In genomic region chr14:30165255-30165654, GRCh38 we compare ENCODE assay signal across 25 cellular contexts.
"Had no signal": no experiment of that assay in that cellular context is flagged by ENCODE, and none has a peak within 500 bp of the region (broad histone marks: within the 10 kb centered on the region; RNA-seq: fewer than 3 reads in every experiment).

No MANE protein-coding gene starts in this region.

- H3K9me3 ChIP-seq: ovary, right lobe of liver, testis, thyroid gland, transverse colon, vagina had no signal

- H3K4me2 ChIP-seq: smooth muscle cell had no signal

- H3K27ac ChIP-seq: left lung, lower lobe of right lung, ovary, right atrium auricular region, right lobe of liver, stomach, testis, thyroid gland, transverse colon, upper lobe of left lung, vagina had no signal

- H3K4me1 ChIP-seq: left lung, lower lobe of right lung, right atrium auricular region, right lobe of liver, stomach, testis, thyroid gland, transverse colon, upper lobe of left lung, vagina had no signal

- ATAC-seq: left colon; left lung; lower lobe of right lung; naive thymus-derived CD8-positive, alpha-beta T cell; right lobe of liver; stimulated activated naive B cell treated with anti-CD40 and anti-IgM and Interleukin-4, amounts not matched to agents 10 μg/mL and 1 μg/mL and 100 μg/mL, for 72 hours; stimulated activated naive CD8-positive, alpha-beta T cell treated with anti-CD3 and anti-CD28 coated beads, Interleukin-15, Interleukin-2, amounts not matched to agents 100 U/mL and 50 U/mL, for 24 hours had no signal

- FAIRE-seq: islet of Langerhans, kidney had no signal

- H3K36me3 ChIP-seq: left lung, lower lobe of right lung, ovary, right atrium auricular region, right lobe of liver, stomach, thyroid gland, transverse colon, upper lobe of left lung, vagina had no signal

- H3K4me3 ChIP-seq: left lung, lower lobe of right lung, ovary, right atrium auricular region, right lobe of liver, smooth muscle cell, stomach, testis, thyroid gland, transverse colon, upper lobe of left lung, vagina had no signal

- DNase-seq: hypothalamus; immature natural killer cell; kidney; left colon; left lung; lower lobe of right lung; mammary epithelial cell; mesenchymal stem cell; naive thymus-derived CD8-positive, alpha-beta T cell; nucleus accumbens; ovary; right lobe of liver; stimulated activated CD4-positive, alpha-beta T cell treated with anti-CD3 and anti-CD28 coated beads, Interleukin-1b, Interleukin-23, amount 100 ng/mL, for 48 hours; stimulated activated CD4-positive, alpha-beta T cell treated with anti-CD3 and anti-CD28 coated beads, Interleukin-2, amount 100 ng/mL, for 48 hours; stimulated activated naive B cell treated with anti-CD40 and anti-IgM and Interleukin-4, amounts not matched to agents 10 μg/mL and 1 μg/mL and 100 μg/mL, for 72 hours; stimulated activated naive CD8-positive, alpha-beta T cell treated with anti-CD3 and anti-CD28 coated beads, Interleukin-15, Interleukin-2, amounts not matched to agents 100 U/mL and 50 U/mL, for 24 hours; stomach; testis; thyroid gland; transverse colon; upper lobe of left lung had no signal

- H3K27me3 ChIP-seq: left lung, ovary, right atrium auricular region, right lobe of liver, stomach, testis, thyroid gland, transverse colon, upper lobe of left lung, vagina had no signal
